9 cellular contexts compared by ENCODE assay signal in the genomic region with DNA sequence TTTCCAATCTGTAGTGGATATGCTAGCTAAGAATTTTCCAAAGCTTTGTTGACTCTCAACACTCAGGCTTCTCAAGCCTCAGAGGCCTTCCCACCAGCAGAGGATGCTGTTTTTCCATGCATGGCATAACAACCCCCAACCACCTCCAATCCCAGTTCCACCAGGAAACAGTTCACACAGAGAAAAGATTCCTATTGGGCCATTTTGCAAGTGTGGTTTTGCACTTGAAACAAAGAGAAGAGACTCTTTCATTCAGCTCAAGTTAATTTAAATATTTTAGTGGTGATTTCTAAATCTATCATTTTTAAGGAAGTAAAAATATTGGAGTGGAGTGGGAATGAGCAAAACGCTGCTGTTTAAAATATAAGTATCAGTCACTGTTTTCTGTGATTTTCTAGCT.
DNase-seq lines count a peak whose midpoint lies in the region; ATAC-seq and TF ChIP-seq lines count a peak whose summit lies in the region.
"Had no signal": no experiment of that assay in that cellular context is flagged by ENCODE, and none has a peak within 500 bp of the region (broad histone marks: within the 10 kb centered on the region; RNA-seq: fewer than 3 reads in every experiment).

No MANE protein-coding gene starts in this region.

- no peak overlapping the region for H3K14ac ChIP-seq in trophoblast cell (ENCODE audit: low read length)

- H4K8ac ChIP-seq in trophoblast cell (ENCODE audit: low read depth, low read length): no peak overlapping the region

- H2BK12ac ChIP-seq in trophoblast cell (ENCODE audit: low read length): no peak overlapping the region

- no peaks in the 10 kb centered on the region for H3K9me3 ChIP-seq in SK-N-SH
- H3K9me3 ChIP-seq in gastroesophageal sphincter: no peaks in the 10 kb centered on the region
- H3K9me3 ChIP-seq in trophoblast cell (ENCODE audit: insufficient read depth, low read depth, low read length): no peaks in the 10 kb centered on the region

- H3K79me1 ChIP-seq in trophoblast cell (ENCODE audit: low read length): no peaks in the 10 kb centered on the region

- H3K4me3 ChIP-seq in SK-N-SH (ENCODE audit: low read depth in 2 of 2, low read length in 1 of 2): no peak overlapping the region; a peak in 1 of 4 replicates
- H3K4me3 ChIP-seq in gastroesophageal sphincter: no peak overlapping the region
- H3K4me3 ChIP-seq in trophoblast cell (ENCODE audit: low read depth, low read length): no peak overlapping the region

- no peak overlapping the region for H3K18ac ChIP-seq in trophoblast cell (ENCODE audit: low read length)

- H2AFZ ChIP-seq in SK-N-SH (ENCODE audit: low read depth): peak overlapping the region; percentile 36
- no peak overlapping the region for H2AFZ ChIP-seq in trophoblast cell (ENCODE audit: insufficient read depth, low read length, poor library complexity)

- H3F3A ChIP-seq in SK-N-SH (replicated peaks; ENCODE audit: insufficient read depth): no peaks in the 10 kb centered on the region

- POLR2A ChIA-PET in SK-N-SH (lab: Yijun Ruan, JAX): no interaction called here

- H3K79me2 ChIP-seq in SK-N-SH (ENCODE audit: insufficient read depth) (no peaks in the 10 kb centered on the region), trophoblast cell (ENCODE audit: control insufficient read depth, insufficient read depth, low read length, poor library complexity) (no peaks in the 10 kb centered on the region)

- ATAC-seq in gastroesophageal sphincter (peak; percentile 81), HG03520 (IDR thresholded peaks at IDR 0.05; ENCODE audit: unreplicated experiment) (no peak), HG02678 (IDR thresholded peaks at IDR 0.05; ENCODE audit: unreplicated experiment) (no peak)

- H2AK5ac ChIP-seq in trophoblast cell (ENCODE audit: low read length): no peak overlapping the region

- H4K20me1 ChIP-seq in SK-N-SH (ENCODE audit: insufficient read depth): no peaks in the 10 kb centered on the region

- no peak overlapping the region for H2BK120ac ChIP-seq in trophoblast cell (ENCODE audit: insufficient read depth, low read length, poor library complexity)

- TF ChIP-seq EP300 in SK-N-SH (IDR thresholded peaks at IDR 0.05; ENCODE audit: borderline replicate concordance in 1 of 2, low read depth in 1 of 2, low read length in 1 of 2) (no peak; a peak in 2 of 4 replicates), gastroesophageal sphincter (IDR thresholded peaks at IDR 0.05) (no peak)

- H3K4me1 ChIP-seq in SK-N-SH (ENCODE audit: control insufficient read depth in 1 of 2, insufficient read depth in 2 of 2, low read depth in 1 of 2, low read length in 1 of 2): peaks cover 2 to 4% of the 10 kb centered on the region in 2 experiments; a peak in 2 of 4 replicates
- H3K4me1 ChIP-seq in gastroesophageal sphincter: peaks cover 0 to 7% (median 0%) of the 10 kb centered on the region in 3 donors
- no peaks in the 10 kb centered on the region for H3K4me1 ChIP-seq in trophoblast cell (ENCODE audit: control insufficient read depth in 1 of 2, insufficient read depth in 2 of 2, low read length in 2 of 2)

- H4K91ac ChIP-seq in trophoblast cell (ENCODE audit: low read depth, low read length): no peak overlapping the region

- H2BK5ac ChIP-seq in trophoblast cell (ENCODE audit: low read depth, low read length, poor library complexity): no peak overlapping the region

- peak; percentile 100 for TF ChIP-seq RAD21 in SK-N-SH (IDR thresholded peaks at IDR 0.05; ENCODE audit: low read length)

- no peak for TF ChIP-seq POLR2A in gastroesophageal sphincter (IDR thresholded peaks at IDR 0.05)

- no peak overlapping the region for H4K12ac ChIP-seq in trophoblast cell (ENCODE audit: low read depth, low read length)

- no peaks in the 10 kb centered on the region for H3K36me3 ChIP-seq in SK-N-SH (replicated peaks in 1 of 2; ENCODE audit: control insufficient read depth in 1 of 2, insufficient read depth in 2 of 2, low read length in 1 of 2)
- H3K36me3 ChIP-seq in gastroesophageal sphincter: no peaks in the 10 kb centered on the region
- H3K36me3 ChIP-seq in trophoblast cell (ENCODE audit: control insufficient read depth in 1 of 2, insufficient read depth in 2 of 2, low read length in 2 of 2): no peaks in the 10 kb centered on the region

- H3K27me3 ChIP-seq in SK-N-SH (ENCODE audit: insufficient read depth) (no peaks in the 10 kb centered on the region), gastroesophageal sphincter (no peaks in the 10 kb centered on the region), trophoblast cell (ENCODE audit: insufficient read depth, low read length) (no peaks in the 10 kb centered on the region)

- H3K4me2 ChIP-seq in SK-N-SH: no peak overlapping the region
- H3K4me2 ChIP-seq in trophoblast cell (ENCODE audit: low read length): no peak overlapping the region

- H3K9ac ChIP-seq in SK-N-SH (no peak overlapping the region), trophoblast cell (ENCODE audit: low read length) (no peak overlapping the region)

- CTCF ChIA-PET in SK-N-SH (lab: Yijun Ruan, JAX): interaction anchor here (0.5 to 18.6 kb wide), 65 partner anchors 8 to 1405 kb away, joined by 3 to 344 read pairs (median 4); partner anchors contain the start of genes COL1A2, GNG11 and SGCE

- H3K9me2 ChIP-seq in SK-N-SH: no peaks in the 10 kb centered on the region

- TF ChIP-seq CTCF in SK-N-SH (IDR thresholded peaks at IDR 0.05) (peak; percentile 100), gastroesophageal sphincter (IDR thresholded peaks at IDR 0.05) (peak; percentile 70 to 97 (median 92))

- H3K23ac ChIP-seq in trophoblast cell (ENCODE audit: low read length): no peak overlapping the region

- no peak overlapping the region for H3K4ac ChIP-seq in trophoblast cell (ENCODE audit: low read depth, low read length)

- DNase-seq in DMS 273 treated with DMSO at 0.1 percent for 48 hours (lab: John Stamatoyannopoulos, UW) (peak; percentile 65), NCI-H1092 treated with DMSO at 0.1 percent for 48 hours (lab: John Stamatoyannopoulos, UW) (peak; percentile 88), SK-N-SH (peak; percentile 68), trophoblast cell (peak; percentile 61 to 80), cerebellar nuclear complex (lab: John Stamatoyannopoulos, UW) (no peak)
- DNase-seq: naive B cell had no signal

- no peak overlapping the region; a peak in 1 of 4 replicates for H3K27ac ChIP-seq in SK-N-SH (ENCODE audit: low read depth in 2 of 2, low read length in 1 of 2)
- H3K27ac ChIP-seq in gastroesophageal sphincter: no peak overlapping the region
- H3K27ac ChIP-seq in trophoblast cell (ENCODE audit: low read depth, low read length): no peak overlapping the region

- WGBS in SK-N-SH (ENCODE audit: low lambda C conversion rate): 95% methylated on average over 1 of the region's 1 CpG
- 38 to 50% methylated on average over 1 of the region's 1 CpG for WGBS in gastroesophageal sphincter (ENCODE audit: low coverage in 1 of 2), 2 donors
- no CpG with 5 or more reads among the region's 1 CpG for WGBS in trophoblast cell (ENCODE audit: extremely low coverage, insufficient coverage, insufficient read length)

TF ChIP-seq in SK-N-SH, 30 proteins besides CTCF, POLR2A, EP300 and RAD21 (continues in another document):
- TF ChIP-seq SMC3 (IDR thresholded peaks at IDR 0.05; ENCODE audit: low read depth, low read length) (peak; percentile 100), GABPA (IDR thresholded peaks at IDR 0.05; ENCODE audit: low read depth) (peak; percentile 21; the same call in 1 of the 2 replicates), PBX3 (IDR thresholded peaks at IDR 0.05) (no peak), ELF1 (IDR thresholded peaks at IDR 0.05) (peak; percentile 55; the same call in 1 of the 2 replicates), RCOR1 (IDR thresholded peaks at IDR 0.05; ENCODE audit: low read length) (0 out of 2 replicates have a peak, but pooled peaks have one; percentile 29), NFIC (IDR thresholded peaks at IDR 0.05; ENCODE audit: borderline replicate concordance) (no peak), CHD2 (IDR thresholded peaks at IDR 0.05; ENCODE audit: low read length, partially characterized antibody) (peak; percentile 67), TCF12 (IDR thresholded peaks at IDR 0.05) (peak; percentile 36; the same call in 1 of the 2 replicates), YY1 (IDR thresholded peaks at IDR 0.05; ENCODE audit: low read depth) (no peak), SIN3A (IDR thresholded peaks at IDR 0.05; ENCODE audit: borderline replicate concordance, low read depth, low read length) (peak; percentile 41; the same call in 1 of the 2 replicates)
- TF ChIP-seq, protein P1, sequence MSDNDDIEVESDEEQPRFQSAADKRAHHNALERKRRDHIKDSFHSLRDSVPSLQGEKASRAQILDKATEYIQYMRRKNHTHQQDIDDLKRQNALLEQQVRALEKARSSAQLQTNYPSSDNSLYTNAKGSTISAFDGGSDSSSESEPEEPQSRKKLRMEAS (IDR thresholded peaks at IDR 0.05; ENCODE audit: low read depth): peak; percentile 58; the same call in 1 of the 2 replicates

Comparison
In these comparisons a context has a peak if more than half of its experiments do, and no peak if none do; other contexts are left out.
1. DNase-seq: peak in DMS 273 treated with DMSO at 0.1 percent for 48 hours (single experiment), NCI-H1092 treated with DMSO at 0.1 percent for 48 hours (single experiment), SK-N-SH (single experiment) and trophoblast cell (2 of 2); none in cerebellar nuclear complex (0 of 2).